Comparison of ENCODE assay signal across 12 cellular contexts in the genomic region with DNA sequence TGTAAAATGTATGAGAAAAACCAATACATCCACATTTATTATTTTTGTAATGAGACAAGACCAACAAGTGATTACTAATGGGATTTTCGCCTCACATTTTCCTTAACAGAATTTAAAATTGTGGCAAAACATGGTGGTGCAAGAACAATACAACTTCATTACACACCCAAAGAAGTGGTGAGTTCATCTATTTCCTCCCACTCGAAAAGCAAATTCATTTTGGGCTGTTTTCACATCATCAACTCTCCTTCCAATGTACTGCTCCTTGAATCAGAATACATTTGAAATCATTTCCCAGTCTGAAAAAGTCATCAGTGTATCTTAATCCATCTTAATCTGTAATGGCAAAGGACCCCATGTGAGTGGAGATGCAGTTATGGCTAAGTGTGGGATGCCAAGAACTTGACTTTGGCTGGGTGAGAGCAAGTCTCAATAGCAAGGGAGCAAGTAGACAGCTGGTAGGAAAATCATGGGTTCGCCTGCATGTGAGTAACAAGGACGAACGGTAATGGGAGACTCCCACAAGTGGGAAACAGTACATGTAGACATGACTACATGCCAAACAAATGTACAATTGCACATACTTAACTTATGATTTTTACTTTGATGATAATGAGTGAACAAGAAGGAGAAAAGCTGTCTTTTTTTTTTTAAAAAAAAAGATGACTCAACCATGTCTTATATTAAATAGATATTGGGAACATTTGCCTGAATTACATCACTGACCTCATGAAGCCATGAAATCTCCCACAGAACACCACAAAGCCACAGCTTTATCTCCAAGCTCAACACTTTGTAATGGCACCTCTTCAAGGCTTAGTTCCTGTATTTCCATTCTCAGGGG.
DNase-seq lines count a peak whose midpoint lies in the region; ATAC-seq and TF ChIP-seq lines count a peak whose summit lies in the region.
"Had no signal": no experiment of that assay in that cellular context is flagged by ENCODE, and none has a peak within 500 bp of the region (broad histone marks: within the 10 kb centered on the region; RNA-seq: fewer than 3 reads in every experiment).

No MANE protein-coding gene starts in this region.

- no peak for ATAC-seq in GM19467 (IDR thresholded peaks at IDR 0.05; ENCODE audit: unreplicated experiment)

- TF ChIP-seq CTCF in NB4 (IDR thresholded peaks at IDR 0.05; ENCODE audit: low read depth, low read length), result no peak
- no peak for TF ChIP-seq CTCF in cardiac fibroblast (IDR thresholded peaks at IDR 0.05; ENCODE audit: low read depth, low read length)

- peaks cover 29% of the 10 kb centered on the region for H3K36me3 Mint-ChIP-seq in activated T-cell treated with anti-CD3 and anti-CD28 coated beads, Interleukin-2, amount 50 U/mL, for 24 hours (ENCODE audit: low read depth)

- H3K27ac Mint-ChIP-seq in activated T-cell treated with anti-CD3 and anti-CD28 coated beads, Interleukin-2, amount 50 U/mL, for 24 hours, result peak overlapping the region; percentile 87

- DNase-seq in activated T-cell treated with anti-CD3 and anti-CD28 coated beads, Interleukin-2, amount 50 U/mL, for 24 hours, result no peak
- DNase-seq in activated T-cell treated with anti-CD3 and anti-CD28 coated beads for 4 hours (no peak), NB4 (ENCODE audit: low read depth) (peak; percentile 72), cardiac fibroblast (ENCODE audit: low read depth in 2 of 2) (peak; percentile 64 to 89), skeletal muscle cell (ENCODE audit: low read depth) (peak; percentile 89), NCI-H128 (lab: John Stamatoyannopoulos, UW; ENCODE audit: unreplicated experiment) (no peak), COR-L47 (lab: John Stamatoyannopoulos, UW) (no peak)
- DNase-seq: NCI-H1436 treated with DMSO at 0.1 percent for 48 hours, T-helper 2 cell, uterus had no signal

- H3K27me3 Mint-ChIP-seq in activated T-cell treated with anti-CD3 and anti-CD28 coated beads, Interleukin-2, amount 50 U/mL, for 24 hours, result no peaks in the 10 kb centered on the region

- H3K9me3 Mint-ChIP-seq in activated T-cell treated with anti-CD3 and anti-CD28 coated beads, Interleukin-2, amount 50 U/mL, for 24 hours, result peaks cover 2% of the 10 kb centered on the region

- peaks cover 92% of the 10 kb centered on the region for H3K4me1 Mint-ChIP-seq in activated T-cell treated with anti-CD3 and anti-CD28 coated beads, Interleukin-2, amount 50 U/mL, for 24 hours (ENCODE audit: low read depth)

- H3K4me3 Mint-ChIP-seq in activated T-cell treated with anti-CD3 and anti-CD28 coated beads, Interleukin-2, amount 50 U/mL, for 24 hours, result no peak overlapping the region

- no peak for TF ChIP-seq POLR2A in NB4 (IDR thresholded peaks at IDR 0.05; ENCODE audit: extremely low read depth, insufficient read length)

- H3K4me3 ChIP-seq in NB4 (ENCODE audit: low read depth, low read length) (no peak overlapping the region), cardiac fibroblast (replicated peaks in 1 of 2; ENCODE audit: low read depth in 2 of 2, low read length in 2 of 2) (no peak overlapping the region), skeletal muscle cell (ENCODE audit: low read depth, low read length) (no peak overlapping the region)
- H3K4me3 ChIP-seq: hepatocyte, uterus had no signal

Comparison
In these comparisons a context has a peak if more than half of its experiments do, and no peak if none do; other contexts are left out.
1. DNase-seq: peak in NB4 (single experiment), cardiac fibroblast (2 of 2) and skeletal muscle cell (single experiment); none in activated T-cell treated with anti-CD3 and anti-CD28 coated beads, Interleukin-2, amount 50 U/mL, for 24 hours (single experiment), activated T-cell treated with anti-CD3 and anti-CD28 coated beads for 4 hours (single experiment), NCI-H128 (single experiment) and COR-L47 (single experiment).